32 cellular contexts compared by ENCODE assay signal in genomic region chr2:118654945-118655344, GRCh38.
"Had no signal": no experiment of that assay in that cellular context is flagged by ENCODE, and none has a peak within 500 bp of the region (broad histone marks: within the 10 kb centered on the region; RNA-seq: fewer than 3 reads in every experiment).

No MANE protein-coding gene starts in this region.

- H3K4me3 ChIP-seq: esophagus muscularis mucosa, left lung, lower lobe of right lung, pancreas, psoas muscle, right atrium auricular region, stomach, suprapubic skin, tibial artery, upper lobe of right lung had no signal

- H3K9me3 Mint-ChIP-seq: T-helper 1 cell treated with Interleukin-12 subunit alpha and Interleukin-12 subunit beta and Interleukin-4 antibody, amounts not matched to agents 30 μg/mL and 1 μg/mL, for 36 hours had no signal

- H3K27ac Mint-ChIP-seq: activated CD4-positive, alpha-beta memory T cell treated with anti-CD3 and anti-CD28 coated beads for 36 hours; activated naive CD4-positive, alpha-beta T cell treated with anti-CD3 and anti-CD28 coated beads, Interleukin-2, amount 10 ng/mL, durations not matched to agents 7 days and 5 days; activated T-helper 1 cell treated with anti-CD3 and anti-CD28 coated beads, Interleukin-12 subunit alpha, Interleukin-12 subunit beta, Interleukin-2, Interleukin-4 antibody, amounts not matched to agents 30 ng/mL and 10 ng/mL and 1 ng/mL, durations not matched to agents 14 hours and 24 hours and 36 hours; naive thymus-derived CD8-positive, alpha-beta T cell; stimulated activated naive B cell treated with anti-CD40 and anti-IgM and Interleukin-4, amounts not matched to agents 10 μg/mL and 1 μg/mL and 100 μg/mL, for 72 hours; T-helper 1 cell treated with Interleukin-12 subunit alpha and Interleukin-12 subunit beta and Interleukin-4 antibody, amounts not matched to agents 30 μg/mL and 1 μg/mL, for 36 hours had no signal

- H3K4me1 Mint-ChIP-seq: activated naive CD4-positive, alpha-beta T cell treated with anti-CD3 and anti-CD28 coated beads, Interleukin-2, amount 10 ng/mL, durations not matched to agents 7 days and 5 days; naive thymus-derived CD8-positive, alpha-beta T cell; neural crest cell; stimulated activated naive B cell treated with anti-CD40 and anti-IgM and Interleukin-4, amounts not matched to agents 10 μg/mL and 1 μg/mL and 100 μg/mL, for 72 hours had no signal

- DNase-seq: activated CD4-positive, alpha-beta memory T cell treated with anti-CD3 and anti-CD28 coated beads for 36 hours; activated CD4-positive, alpha-beta T cell treated with anti-CD3 and anti-CD28 coated beads for 48 hours; activated CD8-positive, alpha-beta memory T cell treated with anti-CD3 and anti-CD28 coated beads, Interleukin-2, amount 50 U/mL, for 4 hours; activated effector memory CD4-positive, alpha-beta T cell treated with anti-CD3 and anti-CD28 coated beads, Interleukin-2, amount 50 U/mL, for 16 hours; activated naive CD4-positive, alpha-beta T cell treated with anti-CD3 and anti-CD28 coated beads, Interleukin-2, amount 10 ng/mL, durations not matched to agents 7 days and 5 days; activated T-cell treated with anti-CD3 and anti-CD28 coated beads, Interleukin-2, amount 50 U/mL, for 1 hour; brain microvascular endothelial cell; caudate nucleus; dermis blood vessel endothelial cell; effector CD4-positive, alpha-beta T cell; left lung; lower lobe of right lung; mesenchymal stem cell; naive thymus-derived CD8-positive, alpha-beta T cell; nucleus accumbens; pancreas; psoas muscle; stimulated activated CD4-positive, alpha-beta T cell treated with anti-CD3 and anti-CD28 coated beads, Interleukin-15, amount 100 ng/mL, for 24 hours; stimulated activated CD4-positive, alpha-beta T cell treated with anti-CD3 and anti-CD28 coated beads, Interleukin-2, amount 100 ng/mL, for 24 hours; stimulated activated naive B cell treated with anti-CD40 and anti-IgM and Interleukin-4, amounts not matched to agents 10 μg/mL and 1 μg/mL and 100 μg/mL, for 72 hours; stomach; T1000; tibial artery; upper lobe of right lung; WERI-Rb-1 had no signal

- ATAC-seq: activated CD4-positive, CD25-positive, alpha-beta regulatory T cell treated with anti-CD3 and anti-CD28 coated beads, Interleukin-2, amount 50 U/mL, for 24 hours; left lung; lower lobe of right lung; naive thymus-derived CD8-positive, alpha-beta T cell; pancreas; psoas muscle; stimulated activated naive B cell treated with anti-CD40 and anti-IgM and Interleukin-4, amounts not matched to agents 10 μg/mL and 1 μg/mL and 100 μg/mL, for 72 hours; upper lobe of right lung had no signal

- H3K4me3 Mint-ChIP-seq: activated CD4-positive, alpha-beta memory T cell treated with anti-CD3 and anti-CD28 coated beads for 36 hours; activated naive CD4-positive, alpha-beta T cell treated with anti-CD3 and anti-CD28 coated beads, Interleukin-2, amount 10 ng/mL, durations not matched to agents 7 days and 5 days; activated T-helper 1 cell treated with anti-CD3 and anti-CD28 coated beads, Interleukin-12 subunit alpha, Interleukin-12 subunit beta, Interleukin-2, Interleukin-4 antibody, amounts not matched to agents 30 ng/mL and 10 ng/mL and 1 ng/mL, durations not matched to agents 14 hours and 24 hours and 36 hours; naive thymus-derived CD8-positive, alpha-beta T cell; neural crest cell; stimulated activated naive B cell treated with anti-CD40 and anti-IgM and Interleukin-4, amounts not matched to agents 10 μg/mL and 1 μg/mL and 100 μg/mL, for 72 hours; T-helper 1 cell treated with Interleukin-12 subunit alpha and Interleukin-12 subunit beta and Interleukin-4 antibody, amounts not matched to agents 30 μg/mL and 1 μg/mL, for 36 hours had no signal

- H3K36me3 Mint-ChIP-seq: activated CD4-positive, alpha-beta memory T cell treated with anti-CD3 and anti-CD28 coated beads for 36 hours; activated naive CD4-positive, alpha-beta T cell treated with anti-CD3 and anti-CD28 coated beads, Interleukin-2, amount 10 ng/mL, durations not matched to agents 7 days and 5 days; stimulated activated naive B cell treated with anti-CD40 and anti-IgM and Interleukin-4, amounts not matched to agents 10 μg/mL and 1 μg/mL and 100 μg/mL, for 72 hours had no signal
